ENCODE assay signal across 22 cellular contexts in the genomic region with DNA sequence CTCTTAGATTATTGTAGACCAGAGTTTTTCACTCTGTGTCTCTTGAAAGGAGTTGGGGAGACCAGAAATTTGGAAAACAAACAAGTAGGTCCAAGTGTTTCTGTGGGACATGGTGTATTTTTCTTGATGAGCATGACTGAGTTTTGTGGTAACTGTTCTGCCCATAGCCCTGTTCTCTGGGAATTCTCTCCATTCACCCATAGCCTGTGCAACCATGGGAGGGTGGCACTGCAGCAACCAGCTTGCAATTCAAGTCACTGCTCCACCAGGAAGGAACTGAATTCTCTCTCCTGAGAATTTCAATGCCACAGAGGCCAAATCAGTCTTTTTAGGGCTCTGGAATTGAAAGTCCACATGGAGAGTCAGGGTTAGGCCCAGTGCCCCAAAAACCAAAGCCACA.
"Had no signal": no experiment of that assay in that cellular context is flagged by ENCODE, and none has a peak within 500 bp of the region (broad histone marks: within the 10 kb centered on the region; RNA-seq: fewer than 3 reads in every experiment).

No MANE protein-coding gene starts in this region.

- H3K27me3 ChIP-seq: brain microvascular endothelial cell, esophagus squamous epithelium had no signal

- H3K4me1 ChIP-seq: esophagus squamous epithelium, gastroesophageal sphincter had no signal

- DNase-seq: activated CD4-positive, alpha-beta memory T cell treated with anti-CD3 and anti-CD28 coated beads for 36 hours; activated CD4-positive, alpha-beta T cell treated with anti-CD3 and anti-CD28 coated beads for 36 hours; activated CD4-positive, alpha-beta T cell treated with anti-CD3 and anti-CD28 coated beads, Interleukin-2, amount 10 ng/mL, durations not matched to agents 24 days and 14 days; activated CD4-positive, CD25-positive, alpha-beta regulatory T cell; activated CD4-positive, CD25-positive, alpha-beta regulatory T cell treated with anti-CD3 and anti-CD28 coated beads, Interleukin-2, amount 50 U/mL, for 72 hours; activated CD8-positive, alpha-beta memory T cell treated with anti-CD3 and anti-CD28 coated beads, Interleukin-2, amount 10 ng/mL, durations not matched to agents 7 days and 5 days; activated CD8-positive, alpha-beta memory T cell treated with anti-CD3 and anti-CD28 coated beads, Interleukin-2, amount 50 U/mL, for 4 hours; activated CD8-positive, alpha-beta T cell treated with anti-CD3 and anti-CD28 coated beads, Interleukin-2, amount 10 ng/mL, durations not matched to agents 7 days and 5 days; activated effector memory CD4-positive, alpha-beta T cell treated with anti-CD3 and anti-CD28 coated beads, Interleukin-2, amount 50 U/mL, for 16 hours; activated naive CD4-positive, alpha-beta T cell treated with anti-CD3 and anti-CD28 coated beads, Interleukin-2, amount 50 U/mL, for 16 hours; activated T-cell treated with anti-CD3 and anti-CD28 coated beads, Interleukin-2, amount 50 U/mL, for 1 hour; activated T-cell treated with anti-CD3 and anti-CD28 coated beads, Interleukin-2, amount 50 U/mL, for 48 hours; amniotic stem cell; brain microvascular endothelial cell; cortex of kidney; dermis blood vessel endothelial cell; effector CD4-positive, alpha-beta T cell; effector memory CD8-positive, alpha-beta T cell; esophagus squamous epithelium; foreskin melanocyte; T-helper 2 cell had no signal

- H3K9me3 ChIP-seq: esophagus squamous epithelium, gastroesophageal sphincter had no signal

- H3K4me3 ChIP-seq: esophagus squamous epithelium, gastroesophageal sphincter had no signal

- H3K27ac ChIP-seq: brain microvascular endothelial cell, esophagus squamous epithelium, gastroesophageal sphincter had no signal

- H3K36me3 ChIP-seq: brain microvascular endothelial cell, esophagus squamous epithelium, gastroesophageal sphincter had no signal

- ATAC-seq: activated CD4-positive, alpha-beta T cell treated with anti-CD3 and anti-CD28 coated beads for 36 hours; activated CD8-positive, alpha-beta memory T cell treated with anti-CD3 and anti-CD28 coated beads, Interleukin-2, amount 10 ng/mL, durations not matched to agents 7 days and 5 days; activated CD8-positive, alpha-beta T cell treated with anti-CD3 and anti-CD28 coated beads, Interleukin-2, amount 10 ng/mL, durations not matched to agents 7 days and 5 days; effector memory CD8-positive, alpha-beta T cell; gastroesophageal sphincter had no signal
